ENCODE assay signal across 8 cellular contexts in genomic region chr1:183470961-183471747, GRCh38. TPM values are rescaled to one million over a fixed set of nuclear protein-coding genes. Genes with fewer than 3 reads are reported as not detected.
DNase-seq lines count a peak whose midpoint lies in the region; ATAC-seq and TF ChIP-seq lines count a peak whose summit lies in the region.

No MANE protein-coding gene starts in this region.

- no peak; the same call in 1 of the 2 replicates for TF ChIP-seq CTCF in AG10803 (conservative IDR thresholded peaks at IDR 0.05; ENCODE audit: low read length)
- no peak for TF ChIP-seq CTCF in liver (IDR thresholded peaks at IDR 0.05; ENCODE audit: low read depth, low read length, missing input control)

- peak overlapping the region; percentile 98 to 99 for H3K27ac ChIP-seq in liver (ENCODE audit: low read depth in 1 of 2, low read length in 2 of 2)

- no peaks in the 10 kb centered on the region for H3K36me3 ChIP-seq in liver (ENCODE audit: control insufficient read depth in 4 of 4, insufficient read depth in 3 of 4, low read depth in 1 of 4, low read length in 3 of 4)

- H3K4me1 ChIP-seq in liver (ENCODE audit: control insufficient read depth in 4 of 4, insufficient read depth in 4 of 4, low read length in 3 of 4) = peaks cover 0 to 32% (median 27%) of the 10 kb centered on the region in 4 donors

- no peaks in the 10 kb centered on the region for H3K9me3 ChIP-seq in liver (ENCODE audit: control insufficient read depth in 4 of 4, low read length in 3 of 4)

- ATAC-seq in GM18909 (IDR thresholded peaks at IDR 0.05; ENCODE audit: poor library complexity, unreplicated experiment) (peak; percentile 34), HG03354 (IDR thresholded peaks at IDR 0.05; ENCODE audit: poor library complexity, severe bottlenecking, unreplicated experiment) (peak; percentile 36)

- under 1% methylated on average over 47 of the region's 47 CpGs for WGBS in liver

- peak overlapping the region; percentile 79 to 100 for H3K9ac ChIP-seq in liver (ENCODE audit: low read depth in 1 of 2, low read length in 2 of 2)

- no peak for TF ChIP-seq RAD21 in liver (IDR thresholded peaks at IDR 0.05)

- H3K4me3 ChIP-seq in AG10803 (ENCODE audit: low read length) (peak overlapping the region; percentile 83), liver (ENCODE audit: low read depth in 1 of 3, low read length in 3 of 3) (peak overlapping the region; percentile 80 to 99 (median 88))

- DNase-seq in AG10803 (ENCODE audit: low read depth) (peak; percentile 77), NCI-H510A (lab: John Stamatoyannopoulos, UW) (peak; percentile 65), dedifferentiated amniotic fluid mesenchymal stem cell (ENCODE audit: extremely low spot score) (peak; percentile 84)
- peak; percentile 82 for DNase-seq in activated CD4-positive, alpha-beta T cell treated with anti-CD3 and anti-CD28 coated beads for 48 hours
- DNase-seq in stimulated activated CD4-positive, alpha-beta T cell treated with anti-CD3 and anti-CD28 coated beads, Interleukin-4, amount 100 ng/mL, for 24 hours = peak; percentile 75

- H3K27me3 ChIP-seq in liver (ENCODE audit: control insufficient read depth in 4 of 4, insufficient read depth in 4 of 4, low read length in 3 of 4) = no peaks in the 10 kb centered on the region

TF ChIP-seq in liver, 16 proteins besides CTCF, POLR2A, EP300 and RAD21:
- TF ChIP-seq TAF1 (conservative IDR thresholded peaks at IDR 0.05) = peak; percentile 15
- TF ChIP-seq RXRA (IDR thresholded peaks at IDR 0.05) = no peak
- TF ChIP-seq REST (IDR thresholded peaks at IDR 0.05) = peak; percentile 36
- TF ChIP-seq MAX (IDR thresholded peaks at IDR 0.05) = peak; percentile 52
- TF ChIP-seq HNF4A (conservative IDR thresholded peaks at IDR 0.05) = no peak
- TF ChIP-seq YY1 (IDR thresholded peaks at IDR 0.05) = peak; percentile 45

RNA-seq across cellular contexts. Expression of gene SMG7, which starts 1.1 kb away (rescaled TPM):
- 10 to 100 TPM; 14.2 to 28.7 TPM for total RNA-seq in liver
- polyA plus RNA-seq in liver = 10 to 100 TPM in 1 of 2 donors, 1 to 10 TPM in 1; 9.5 to 13.0 TPM

RNA-seq across cellular contexts. Expression of gene NMNAT2, which starts 53.0 kb away (rescaled TPM):
- total RNA-seq in liver = under 1 TPM; under 0.01 to 0.05 TPM
- under 1 TPM in 1 of 2 donors, not detected in 1; 0.07 TPM for polyA plus RNA-seq in liver

Comparison
In these comparisons a context has a peak if more than half of its experiments do, and no peak if none do; other contexts are left out.
1. Peak in every context shown above with its lines: DNase-seq, ATAC-seq, H3K4me3 ChIP-seq and H3K27ac ChIP-seq.